Comparison of ENCODE assay signal across 2 cellular contexts in genomic region chr11:110242188-110242587, GRCh38.
TF ChIP-seq lines count a peak whose summit lies in the region.

No MANE protein-coding gene starts in this region.

TF ChIP-seq in HepG2, 621 proteins besides CTCF, POLR2A, EP300 and RAD21:
- TF ChIP-seq SUZ12 (IDR thresholded peaks at IDR 0.05; ENCODE audit: low read depth, low read length) (no peak), CEBPB (IDR thresholded peaks at IDR 0.05; ENCODE audit: borderline replicate concordance, low read depth, low read length) (peak; percentile 36; the same call in 1 of the 2 replicates)

TF ChIP-seq in H1, 55 proteins besides CTCF, POLR2A, EP300 and RAD21:
- peak; percentile 62; the same call in 1 of the 2 replicates for TF ChIP-seq CEBPB (IDR thresholded peaks at IDR 0.05; ENCODE audit: low read depth, low read length)
- no peak for TF ChIP-seq SIRT6 (IDR thresholded peaks at IDR 0.05; ENCODE audit: low read length)
TF ChIP-seq in H1: peak in this region for 1.
